Comparison of ENCODE assay signal across 23 cellular contexts in genomic region chr11:32121012-32121411, GRCh38. TPM values are rescaled to one million over a fixed set of nuclear protein-coding genes. Genes with fewer than 3 reads are reported as not detected.
DNase-seq lines count a peak whose midpoint lies in the region; ATAC-seq, FAIRE-seq and TF ChIP-seq lines count a peak whose summit lies in the region.
"Had no signal": no experiment of that assay in that cellular context is flagged by ENCODE, and none has a peak within 500 bp of the region (broad histone marks: within the 10 kb centered on the region; RNA-seq: fewer than 3 reads in every experiment).

No MANE protein-coding gene starts in this region.

- no peaks in the 10 kb centered on the region for H3K9me3 Mint-ChIP-seq in activated T-helper 17 cell treated with anti-CD3 and anti-CD28 coated beads, Interleukin-2, amount 50 U/mL, for 72 hours
- H3K9me3 Mint-ChIP-seq: activated T-cell treated with anti-CD3 and anti-CD28 coated beads, Interleukin-2, amount 50 U/mL, for 4 hours had no signal

- H3K4me3 Mint-ChIP-seq in activated T-helper 17 cell treated with anti-CD3 and anti-CD28 coated beads, Interleukin-2, amount 50 U/mL, for 72 hours = no peak overlapping the region
- H3K4me3 Mint-ChIP-seq: activated T-cell treated with anti-CD3 and anti-CD28 coated beads, Interleukin-2, amount 50 U/mL, for 4 hours had no signal

- H3K4me1 Mint-ChIP-seq in activated T-helper 17 cell treated with anti-CD3 and anti-CD28 coated beads, Interleukin-2, amount 50 U/mL, for 72 hours = no peaks in the 10 kb centered on the region

- DNase-seq in SKM-1 treated with dmso at 0.1 percent for 144 hours (lab: John Stamatoyannopoulos, UW; ENCODE audit: unreplicated experiment) = no peak
- DNase-seq in activated T-cell treated with anti-CD3 and anti-CD28 coated beads for 4 hours = no peak
- no peak for DNase-seq in stimulated activated CD8-positive, alpha-beta memory T cell treated with anti-CD3 and anti-CD28 coated beads, Interleukin-4, amount 100 ng/mL, for 48 hours
- DNase-seq in D721Med (ENCODE audit: insufficient read length, low spot score) = no peak
- DNase-seq: activated CD4-positive, alpha-beta T cell treated with anti-CD3 and anti-CD28 coated beads, Interleukin-2, amount 50 U/mL, for 1 hour; activated T-cell treated with anti-CD3 and anti-CD28 coated beads, Interleukin-2, amount 50 U/mL, for 4 hours; body of pancreas; colonic mucosa; H7; hippocampal formation; NCI-H1417 treated with DMSO at 0.1 percent for 48 hours; NCI-H2171 treated with DMSO at 0.1 percent for 48 hours; NCI-H774; right cardiac atrium; stomach had no signal

- TF ChIP-seq CTCF in D721Med (IDR thresholded peaks at IDR 0.05; ENCODE audit: insufficient read depth, missing control alignments) = no peak

- H3K27me3 Mint-ChIP-seq in activated T-helper 17 cell treated with anti-CD3 and anti-CD28 coated beads, Interleukin-2, amount 50 U/mL, for 72 hours = peaks cover 36% of the 10 kb centered on the region

- ATAC-seq in GM18502 (IDR thresholded peaks at IDR 0.05; ENCODE audit: poor library complexity, unreplicated experiment) (peak; percentile 83), GM21367 (IDR thresholded peaks at IDR 0.05; ENCODE audit: unreplicated experiment) (peak; percentile 81), HG02885 (IDR thresholded peaks at IDR 0.05; ENCODE audit: poor library complexity, unreplicated experiment) (peak; percentile 62)
- ATAC-seq in activated T-helper 17 cell treated with anti-CD3 and anti-CD28 coated beads, Interleukin-2, amount 50 U/mL, for 72 hours (replicated peaks) = peak; percentile 35
- ATAC-seq: activated T-cell treated with anti-CD3 and anti-CD28 coated beads, Interleukin-2, amount 50 U/mL, for 4 hours; body of pancreas; right cardiac atrium had no signal

- no peak for FAIRE-seq in D721Med (lab: Jason Lieb, UNC)
- FAIRE-seq: endothelial cell of umbilical vein, keratinocyte, RCC 7860 had no signal

- no peak overlapping the region for H3K27ac Mint-ChIP-seq in activated T-helper 17 cell treated with anti-CD3 and anti-CD28 coated beads, Interleukin-2, amount 50 U/mL, for 72 hours
- H3K27ac Mint-ChIP-seq: activated naive CD4-positive, alpha-beta T cell treated with anti-CD3 and anti-CD28 coated beads, Interleukin-2, amount 50 U/mL, for 72 hours had no signal

- no peaks in the 10 kb centered on the region for H3K36me3 Mint-ChIP-seq in activated T-helper 17 cell treated with anti-CD3 and anti-CD28 coated beads, Interleukin-2, amount 50 U/mL, for 72 hours (ENCODE audit: low read depth)

RNA-seq across cellular contexts. Expression of gene RCN1, which starts 30.1 kb away (rescaled TPM):
- total RNA-seq in activated T-helper 17 cell treated with anti-CD3 and anti-CD28 coated beads, Interleukin-2, amount 50 U/mL, for 72 hours = 10 to 100 TPM; 13.8 to 30.3 TPM
